Comparison of ENCODE assay signal across 12 cellular contexts in genomic region chr9:124673063-124673462, GRCh38.
"Had no signal": no experiment of that assay in that cellular context is flagged by ENCODE, and none has a peak within 500 bp of the region (broad histone marks: within the 10 kb centered on the region; RNA-seq: fewer than 3 reads in every experiment).

No MANE protein-coding gene starts in this region.

- H3K4me1 Mint-ChIP-seq: memory B cell had no signal

- H3K9me3 Mint-ChIP-seq: activated naive CD4-positive, alpha-beta T cell treated with anti-CD3 and anti-CD28 coated beads, Interleukin-2, amount 50 U/mL, for 72 hours; memory B cell; T-cell; type B pancreatic cell had no signal

- H3K27me3 Mint-ChIP-seq: memory B cell, type B pancreatic cell had no signal

- H3K36me3 ChIP-seq: left lung, sigmoid colon, suprapubic skin had no signal

- H3K4me3 Mint-ChIP-seq: memory B cell, T-cell, type B pancreatic cell had no signal

- DNase-seq: anterior cingulate cortex; left lung; sigmoid colon; stimulated activated CD4-positive, alpha-beta T cell treated with anti-CD3 and anti-CD28 coated beads, Interleukin-12 subunit alpha, Interleukin-12 subunit beta, amount 100 ng/mL, for 4 hours; stimulated activated naive CD8-positive, alpha-beta T cell treated with anti-CD3 and anti-CD28 coated beads, Interleukin-15, Interleukin-2, amounts not matched to agents 100 U/mL and 50 U/mL, for 24 hours; T-cell; T1000 had no signal

- H3K9me3 ChIP-seq: left lung, sigmoid colon, suprapubic skin had no signal

- H3K27me3 ChIP-seq: left lung, sigmoid colon, suprapubic skin had no signal

- ATAC-seq: left lung; stimulated activated naive CD8-positive, alpha-beta T cell treated with anti-CD3 and anti-CD28 coated beads, Interleukin-15, Interleukin-2, amounts not matched to agents 100 U/mL and 50 U/mL, for 24 hours had no signal

- H3K27ac Mint-ChIP-seq: memory B cell, T-cell, type B pancreatic cell had no signal

- H3K36me3 Mint-ChIP-seq: activated naive CD4-positive, alpha-beta T cell treated with anti-CD3 and anti-CD28 coated beads, Interleukin-2, amount 50 U/mL, for 72 hours; memory B cell; T-cell had no signal

- H3K4me3 ChIP-seq: left lung, sigmoid colon, suprapubic skin had no signal

- H3K27ac ChIP-seq: left lung, sigmoid colon, suprapubic skin, VCaP had no signal
